In the genomic region with DNA sequence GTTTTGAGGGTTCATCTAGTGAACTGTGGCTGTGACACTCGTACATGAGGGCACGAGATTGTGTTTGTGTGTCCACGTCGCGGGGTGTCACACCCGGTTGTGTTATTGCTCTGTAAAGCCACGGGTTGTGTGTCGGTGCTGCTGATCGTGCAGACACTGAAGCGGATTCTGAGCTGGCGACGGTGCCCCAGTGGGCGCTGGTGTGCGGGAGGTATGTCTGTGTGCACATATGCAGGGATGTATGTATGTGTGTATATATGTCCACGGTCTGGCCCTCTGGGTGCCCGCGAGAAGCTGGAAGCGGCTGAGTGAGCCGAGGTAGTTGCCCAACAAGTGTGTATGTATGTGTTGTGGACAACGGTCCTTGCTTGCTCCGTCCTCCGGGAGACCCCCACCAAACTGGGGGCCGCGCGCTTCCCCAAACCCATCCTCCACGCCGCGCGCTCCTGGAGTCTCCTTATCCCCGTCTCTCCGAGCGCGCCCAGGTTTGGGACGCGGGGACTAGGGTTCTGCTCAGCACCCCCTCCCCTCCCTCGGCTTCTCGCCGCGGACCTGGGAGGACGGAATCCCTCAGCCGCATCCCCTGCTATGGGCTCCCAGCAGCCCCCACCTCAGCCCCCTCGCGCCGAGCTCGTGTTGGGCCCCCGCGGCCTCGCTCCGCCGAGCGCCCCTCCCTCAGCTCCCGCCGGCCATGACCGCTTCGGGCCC, we compare ENCODE assay signal across 1 cellular context.
A peak's percentile ranks its signal among the peaks of the same experiment; 100 is the strongest.
TF ChIP-seq lines count a peak whose summit lies in the region.

No MANE protein-coding gene starts in this region.

TF ChIP-seq in H1, 55 proteins besides CTCF, POLR2A, EP300 and RAD21:
- TF ChIP-seq KDM4A (IDR thresholded peaks at IDR 0.05; ENCODE audit: low read depth, low read length, severe bottlenecking) (peak; percentile 13), ZNF274 (IDR thresholded peaks at IDR 0.05; ENCODE audit: borderline replicate concordance, extremely low read depth, low read length) (no peak), HDAC6 (IDR thresholded peaks at IDR 0.05; ENCODE audit: low read depth, low read length) (no peak), POLR2AphosphoS5 (IDR thresholded peaks at IDR 0.05; ENCODE audit: low read depth, low read length) (no peak)
